In the genomic region with DNA sequence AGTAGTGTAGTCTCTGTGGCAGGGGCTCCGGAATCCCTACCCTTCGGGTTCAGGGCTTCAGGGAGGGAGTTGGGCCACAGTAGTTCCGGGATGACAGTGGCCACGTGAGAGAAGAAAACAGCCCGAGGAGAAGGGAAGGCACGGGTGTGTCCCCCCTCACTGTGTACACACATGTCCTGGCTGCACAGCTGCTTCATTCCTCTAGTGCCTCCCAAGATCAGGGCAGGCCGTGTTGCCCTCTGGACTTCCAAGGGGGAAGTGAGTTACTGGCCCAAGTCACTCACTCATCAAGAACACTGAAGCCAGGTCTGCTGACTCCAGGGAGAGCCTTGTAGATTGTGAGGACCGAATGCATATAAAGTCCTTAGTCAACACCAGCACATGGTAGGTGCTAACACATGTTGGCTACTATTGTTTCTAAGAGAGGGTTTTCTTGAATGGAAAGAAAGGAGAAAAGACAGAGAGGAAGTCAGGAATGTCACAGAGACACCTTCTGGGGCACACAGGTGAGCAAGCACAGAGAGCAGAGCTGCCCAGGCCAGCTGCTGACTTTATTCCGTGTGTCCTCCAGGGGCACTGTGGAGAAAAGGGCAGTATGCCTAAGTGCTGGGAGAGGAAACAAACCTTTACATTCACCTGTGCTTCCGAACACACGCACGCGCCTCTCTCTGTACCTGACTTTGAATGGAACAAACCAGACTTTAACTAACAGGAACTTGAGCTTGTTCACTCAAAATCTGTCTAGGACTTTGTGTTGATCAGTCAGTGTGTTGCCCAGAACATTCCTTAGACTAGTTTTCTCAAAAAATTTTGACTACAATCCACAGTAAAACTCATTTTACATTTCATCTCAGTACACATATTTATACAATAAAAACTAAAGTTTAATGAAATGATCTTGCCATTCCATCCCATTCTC, we compare ENCODE assay signal across 1 cellular context.
TF ChIP-seq lines count a peak whose summit lies in the region.

No MANE protein-coding gene starts in this region.

TF ChIP-seq in GM12878, 131 proteins besides CTCF, POLR2A, EP300 and RAD21 (continued from another document):
- TF ChIP-seq, protein P1, sequence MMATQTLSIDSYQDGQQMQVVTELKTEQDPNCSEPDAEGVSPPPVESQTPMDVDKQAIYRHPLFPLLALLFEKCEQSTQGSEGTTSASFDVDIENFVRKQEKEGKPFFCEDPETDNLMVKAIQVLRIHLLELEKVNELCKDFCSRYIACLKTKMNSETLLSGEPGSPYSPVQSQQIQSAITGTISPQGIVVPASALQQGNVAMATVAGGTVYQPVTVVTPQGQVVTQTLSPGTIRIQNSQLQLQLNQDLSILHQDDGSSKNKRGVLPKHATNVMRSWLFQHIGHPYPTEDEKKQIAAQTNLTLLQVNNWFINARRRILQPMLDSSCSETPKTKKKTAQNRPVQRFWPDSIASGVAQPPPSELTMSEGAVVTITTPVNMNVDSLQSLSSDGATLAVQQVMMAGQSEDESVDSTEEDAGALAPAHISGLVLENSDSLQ (IDR thresholded peaks at IDR 0.05), result no peak
- no peak for TF ChIP-seq STAT1 (conservative IDR thresholded peaks at IDR 0.05)
- no peak for TF ChIP-seq NR2C2 (IDR thresholded peaks at IDR 0.05; ENCODE audit: borderline replicate concordance, control insufficient read depth, insufficient read length, low read depth)
- TF ChIP-seq, protein P2, sequence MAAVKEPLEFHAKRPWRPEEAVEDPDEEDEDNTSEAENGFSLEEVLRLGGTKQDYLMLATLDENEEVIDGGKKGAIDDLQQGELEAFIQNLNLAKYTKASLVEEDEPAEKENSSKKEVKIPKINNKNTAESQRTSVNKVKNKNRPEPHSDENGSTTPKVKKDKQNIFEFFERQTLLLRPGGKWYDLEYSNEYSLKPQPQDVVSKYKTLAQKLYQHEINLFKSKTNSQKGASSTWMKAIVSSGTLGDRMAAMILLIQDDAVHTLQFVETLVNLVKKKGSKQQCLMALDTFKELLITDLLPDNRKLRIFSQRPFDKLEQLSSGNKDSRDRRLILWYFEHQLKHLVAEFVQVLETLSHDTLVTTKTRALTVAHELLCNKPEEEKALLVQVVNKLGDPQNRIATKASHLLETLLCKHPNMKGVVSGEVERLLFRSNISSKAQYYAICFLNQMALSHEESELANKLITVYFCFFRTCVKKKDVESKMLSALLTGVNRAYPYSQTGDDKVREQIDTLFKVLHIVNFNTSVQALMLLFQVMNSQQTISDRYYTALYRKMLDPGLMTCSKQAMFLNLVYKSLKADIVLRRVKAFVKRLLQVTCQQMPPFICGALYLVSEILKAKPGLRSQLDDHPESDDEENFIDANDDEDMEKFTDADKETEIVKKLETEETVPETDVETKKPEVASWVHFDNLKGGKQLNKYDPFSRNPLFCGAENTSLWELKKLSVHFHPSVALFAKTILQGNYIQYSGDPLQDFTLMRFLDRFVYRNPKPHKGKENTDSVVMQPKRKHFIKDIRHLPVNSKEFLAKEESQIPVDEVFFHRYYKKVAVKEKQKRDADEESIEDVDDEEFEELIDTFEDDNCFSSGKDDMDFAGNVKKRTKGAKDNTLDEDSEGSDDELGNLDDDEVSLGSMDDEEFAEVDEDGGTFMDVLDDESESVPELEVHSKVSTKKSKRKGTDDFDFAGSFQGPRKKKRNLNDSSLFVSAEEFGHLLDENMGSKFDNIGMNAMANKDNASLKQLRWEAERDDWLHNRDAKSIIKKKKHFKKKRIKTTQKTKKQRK (IDR thresholded peaks at IDR 0.05; ENCODE audit: low read depth, low read length), result no peak
- TF ChIP-seq ZNF274 (IDR thresholded peaks at IDR 0.05; ENCODE audit: insufficient read depth, insufficient read length), result no peak
- TF ChIP-seq NFIC (IDR thresholded peaks at IDR 0.05; ENCODE audit: low read depth, low read length), result no peak
- no peak for TF ChIP-seq SMAD5 (IDR thresholded peaks at IDR 0.05; ENCODE audit: low read depth)
- no peak for TF ChIP-seq EED (IDR thresholded peaks at IDR 0.05; ENCODE audit: low read depth)
- no peak for TF ChIP-seq BHLHE40 (IDR thresholded peaks at IDR 0.05; ENCODE audit: borderline replicate concordance in 1 of 2, low read depth in 2 of 2, low read length in 1 of 2)
- TF ChIP-seq, protein P3, sequence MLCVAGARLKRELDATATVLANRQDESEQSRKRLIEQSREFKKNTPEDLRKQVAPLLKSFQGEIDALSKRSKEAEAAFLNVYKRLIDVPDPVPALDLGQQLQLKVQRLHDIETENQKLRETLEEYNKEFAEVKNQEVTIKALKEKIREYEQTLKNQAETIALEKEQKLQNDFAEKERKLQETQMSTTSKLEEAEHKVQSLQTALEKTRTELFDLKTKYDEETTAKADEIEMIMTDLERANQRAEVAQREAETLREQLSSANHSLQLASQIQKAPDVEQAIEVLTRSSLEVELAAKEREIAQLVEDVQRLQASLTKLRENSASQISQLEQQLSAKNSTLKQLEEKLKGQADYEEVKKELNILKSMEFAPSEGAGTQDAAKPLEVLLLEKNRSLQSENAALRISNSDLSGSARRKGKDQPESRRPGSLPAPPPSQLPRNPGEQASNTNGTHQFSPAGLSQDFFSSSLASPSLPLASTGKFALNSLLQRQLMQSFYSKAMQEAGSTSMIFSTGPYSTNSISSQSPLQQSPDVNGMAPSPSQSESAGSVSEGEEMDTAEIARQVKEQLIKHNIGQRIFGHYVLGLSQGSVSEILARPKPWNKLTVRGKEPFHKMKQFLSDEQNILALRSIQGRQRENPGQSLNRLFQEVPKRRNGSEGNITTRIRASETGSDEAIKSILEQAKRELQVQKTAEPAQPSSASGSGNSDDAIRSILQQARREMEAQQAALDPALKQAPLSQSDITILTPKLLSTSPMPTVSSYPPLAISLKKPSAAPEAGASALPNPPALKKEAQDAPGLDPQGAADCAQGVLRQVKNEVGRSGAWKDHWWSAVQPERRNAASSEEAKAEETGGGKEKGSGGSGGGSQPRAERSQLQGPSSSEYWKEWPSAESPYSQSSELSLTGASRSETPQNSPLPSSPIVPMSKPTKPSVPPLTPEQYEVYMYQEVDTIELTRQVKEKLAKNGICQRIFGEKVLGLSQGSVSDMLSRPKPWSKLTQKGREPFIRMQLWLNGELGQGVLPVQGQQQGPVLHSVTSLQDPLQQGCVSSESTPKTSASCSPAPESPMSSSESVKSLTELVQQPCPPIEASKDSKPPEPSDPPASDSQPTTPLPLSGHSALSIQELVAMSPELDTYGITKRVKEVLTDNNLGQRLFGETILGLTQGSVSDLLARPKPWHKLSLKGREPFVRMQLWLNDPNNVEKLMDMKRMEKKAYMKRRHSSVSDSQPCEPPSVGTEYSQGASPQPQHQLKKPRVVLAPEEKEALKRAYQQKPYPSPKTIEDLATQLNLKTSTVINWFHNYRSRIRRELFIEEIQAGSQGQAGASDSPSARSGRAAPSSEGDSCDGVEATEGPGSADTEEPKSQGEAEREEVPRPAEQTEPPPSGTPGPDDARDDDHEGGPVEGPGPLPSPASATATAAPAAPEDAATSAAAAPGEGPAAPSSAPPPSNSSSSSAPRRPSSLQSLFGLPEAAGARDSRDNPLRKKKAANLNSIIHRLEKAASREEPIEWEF (IDR thresholded peaks at IDR 0.05; ENCODE audit: insufficient replicate concordance, low read depth, low read length), result no peak
